18 cellular contexts compared by ENCODE assay signal in the genomic region with DNA sequence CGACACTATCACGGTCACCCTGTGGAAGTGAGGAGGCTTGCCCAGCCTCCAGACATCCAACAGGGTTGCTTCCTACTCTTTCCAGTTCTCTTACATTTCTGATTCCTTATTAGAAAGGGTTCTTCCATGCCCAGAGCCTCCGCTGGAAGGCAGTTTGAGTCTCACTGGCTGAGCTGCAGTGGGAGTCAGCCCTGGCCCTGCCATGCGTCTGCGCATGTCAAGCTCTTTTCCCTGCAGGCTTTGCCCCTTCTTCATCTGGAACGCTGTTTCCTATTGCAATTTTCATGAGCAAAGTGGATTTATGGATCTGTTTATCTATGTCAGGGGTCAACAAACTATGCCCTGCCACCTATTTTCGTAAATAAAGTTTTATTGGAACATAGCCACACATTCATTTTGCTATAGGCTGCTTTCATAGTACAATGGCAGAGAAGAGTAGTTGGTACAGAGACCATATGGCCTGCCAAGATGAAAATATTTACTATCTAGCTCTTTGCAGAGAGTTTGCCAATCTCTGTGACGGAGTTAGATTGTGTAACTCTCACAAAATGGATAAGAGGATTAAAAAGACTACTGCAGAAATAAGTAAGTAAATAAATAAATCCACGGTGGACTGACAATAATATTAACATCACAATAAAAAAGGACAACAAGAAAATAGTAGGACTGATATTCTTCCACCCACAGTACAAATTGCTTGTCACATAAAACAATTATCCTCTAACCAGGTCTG. TPM values are rescaled to one million over a fixed set of nuclear protein-coding genes. Genes with fewer than 3 reads are reported as not detected.
A peak's percentile ranks its signal among the peaks of the same experiment; 100 is the strongest.
DNase-seq lines count a peak whose midpoint lies in the region; ATAC-seq and TF ChIP-seq lines count a peak whose summit lies in the region.
"Had no signal": no experiment of that assay in that cellular context is flagged by ENCODE, and none has a peak within 500 bp of the region (broad histone marks: within the 10 kb centered on the region; RNA-seq: fewer than 3 reads in every experiment).

No MANE protein-coding gene starts in this region.

- H3K27ac ChIP-seq in RWPE1: peak overlapping the region; percentile 17; the same call in 1 of the 2 replicates
- peak overlapping the region; percentile 8 for H3K27ac ChIP-seq in smooth muscle cell (ENCODE audit: low read depth)

- H3K27me3 ChIP-seq in smooth muscle cell (ENCODE audit: low read depth): no peaks in the 10 kb centered on the region

- H3K9ac ChIP-seq in smooth muscle cell (ENCODE audit: low read depth): no peak overlapping the region

- DNase-seq in DMS 273 (lab: John Stamatoyannopoulos, UW; ENCODE audit: unreplicated experiment): peak; percentile 5
- no peak for DNase-seq in DMS 273 treated with DMSO at 0.1 percent for 48 hours (lab: John Stamatoyannopoulos, UW)
- DNase-seq in RWPE1 (ENCODE audit: low spot score): no peak
- DNase-seq in fibroblast of villous mesenchyme (ENCODE audit: low read depth): peak; percentile 79
- DNase-seq in smooth muscle cell (lab: John Stamatoyannopoulos, UW; ENCODE audit: unreplicated experiment): no peak
- DNase-seq in activated T-cell treated with anti-CD3 and anti-CD28 coated beads, Interleukin-2, amount 50 U/mL, for 1 hour: no peak
- DNase-seq: 8988T; C1 segment of cervical spinal cord; H7; Karpas-422; NCI-H187; NCI-H345; NCI-H526; NK-92 treated with Interleukin-12 subunit alpha and Interleukin-12 subunit beta, amount 100 ng/mL, for 24 hours; SIG-M5 had no signal

- no peaks in the 10 kb centered on the region for H3K36me3 ChIP-seq in smooth muscle cell (ENCODE audit: low read depth)

- H3K4me1 ChIP-seq in smooth muscle cell (ENCODE audit: low read depth): peaks cover 13% of the 10 kb centered on the region

- POLR2A ChIA-PET in RWPE1 (lab: Yijun Ruan, JAX; ENCODE audit: low non-redundant PET): no interaction called here

- WGBS in smooth muscle cell (ENCODE audit: low lambda C conversion rate): 39% methylated on average over 9 of the region's 9 CpGs

- H3K79me2 ChIP-seq in smooth muscle cell (ENCODE audit: low read depth): no peaks in the 10 kb centered on the region

- peaks cover 39% of the 10 kb centered on the region for H3F3A ChIP-seq in smooth muscle cell (ENCODE audit: low read depth)

- peak overlapping the region; percentile 35 for H3K4me2 ChIP-seq in smooth muscle cell

- H4K20me1 ChIP-seq in smooth muscle cell (ENCODE audit: low read depth): no peaks in the 10 kb centered on the region

- H3K4me3 ChIP-seq in fibroblast of villous mesenchyme (ENCODE audit: low read depth, low read length) (no peak overlapping the region), smooth muscle cell (no peak overlapping the region)

- ATAC-seq in GM21515 (IDR thresholded peaks at IDR 0.05; ENCODE audit: unreplicated experiment) (no peak), GM18870 (IDR thresholded peaks at IDR 0.05; ENCODE audit: unreplicated experiment) (no peak)

- CTCF ChIA-PET in RWPE1 (lab: Yijun Ruan, JAX): interaction anchor here (0.6 kb wide), 1 partner anchor 12 kb away, joined by 4 read pairs; no protein-coding TSS in a partner anchor

- TF ChIP-seq CTCF in RWPE1 (conservative IDR thresholded peaks at IDR 0.05; ENCODE audit: low read depth) (no peak), fibroblast of villous mesenchyme (IDR thresholded peaks at IDR 0.05; ENCODE audit: insufficient read depth, low read depth, low read length) (no peak), smooth muscle cell (IDR thresholded peaks at IDR 0.05; ENCODE audit: borderline replicate concordance, insufficient read depth, poor library complexity, severe bottlenecking) (no peak)

- H2AFZ ChIP-seq in smooth muscle cell (ENCODE audit: low read depth): peak overlapping the region; percentile 15

- H3K9me3 ChIP-seq in smooth muscle cell (replicated peaks; ENCODE audit: low read depth): no peaks in the 10 kb centered on the region

RNA-seq across cellular contexts. Expression of a gene that starts 3.9 kb away (rescaled TPM):
- total RNA-seq in fibroblast of villous mesenchyme (under 0.01 TPM in 1 of 2 replicates, not detected in the other), smooth muscle cell (7.3 and 15.8 TPM in 2 replicates)
- polyA plus RNA-seq in smooth muscle cell: 2.4 and 5.3 TPM in 2 replicates
- total RNA-seq: OCI-LY7 had no signal

Comparison
In these comparisons a context has a peak if more than half of its experiments do, and no peak if none do; other contexts are left out.
1. DNase-seq: peak in DMS 273 (single experiment) and fibroblast of villous mesenchyme (single experiment); none in DMS 273 treated with DMSO at 0.1 percent for 48 hours (single experiment), RWPE1 (single experiment), smooth muscle cell (single experiment) and activated T-cell treated with anti-CD3 and anti-CD28 coated beads, Interleukin-2, amount 50 U/mL, for 1 hour (single experiment).